Comparison of ENCODE assay signal across 1 cellular context in genomic region chr1:160193091-160193819, GRCh38.
TF ChIP-seq lines count a peak whose summit lies in the region.

No MANE protein-coding gene starts in this region.

TF ChIP-seq in HepG2, 621 proteins besides CTCF, POLR2A, EP300 and RAD21 (continued from another document and continues in another):
- TF ChIP-seq ZNF503 (CRISPR knock-in tag; IDR thresholded peaks at IDR 0.05) (no peak), ASH2L (IDR thresholded peaks at IDR 0.05; ENCODE audit: insufficient read length, low read depth, low read length) (peak; percentile 65), HES4 (CRISPR knock-in tag; IDR thresholded peaks at IDR 0.05; ENCODE audit: borderline replicate concordance) (no peak), CHD2 (IDR thresholded peaks at IDR 0.05; ENCODE audit: low read depth, low read length) (peak; percentile 48; the same call in 1 of the 2 replicates), ZNF142 (CRISPR knock-in tag; IDR thresholded peaks at IDR 0.05) (no peak), FOXO1 (CRISPR knock-in tag; IDR thresholded peaks at IDR 0.05) (no peak; the same call in 1 of the 2 replicates), MIXL1 (CRISPR knock-in tag; IDR thresholded peaks at IDR 0.05) (peak; percentile 67), SALL1 (CRISPR knock-in tag; IDR thresholded peaks at IDR 0.05) (peak; percentile 45), CENPBD1 (CRISPR knock-in tag; IDR thresholded peaks at IDR 0.05; ENCODE audit: borderline replicate concordance, low read depth) (no peak), ZBTB34 (CRISPR knock-in tag; IDR thresholded peaks at IDR 0.05) (no peak), TAF15 (IDR thresholded peaks at IDR 0.05; ENCODE audit: low read depth, low read length, poor library complexity, severe bottlenecking) (no peak), SIN3A (IDR thresholded peaks at IDR 0.05; ENCODE audit: borderline replicate concordance, low read depth, low read length) (0 out of 2 replicates have a peak, but pooled peaks have one; percentile 43), HNF4A (CRISPR knock-in tag; IDR thresholded peaks at IDR 0.05) (peak; percentile 81), SPEN (CRISPR knock-in tag; IDR thresholded peaks at IDR 0.05; ENCODE audit: low read depth) (peak; percentile 80), KLF13 (CRISPR knock-in tag; IDR thresholded peaks at IDR 0.05) (no peak), ELK4 (CRISPR knock-in tag; IDR thresholded peaks at IDR 0.05; ENCODE audit: borderline replicate concordance) (no peak), ZNF33A (CRISPR knock-in tag; IDR thresholded peaks at IDR 0.05; ENCODE audit: borderline replicate concordance) (no peak), MATR3 (CRISPR knock-in tag; IDR thresholded peaks at IDR 0.05) (no peak), RXRB (CRISPR knock-in tag; IDR thresholded peaks at IDR 0.05; ENCODE audit: borderline replicate concordance) (peak; percentile 23; the same call in 1 of the 2 replicates), ZNF563 (CRISPR knock-in tag; IDR thresholded peaks at IDR 0.05) (0 out of 2 replicates have a peak, but pooled peaks have one; percentile 38), KLF9 (CRISPR knock-in tag; IDR thresholded peaks at IDR 0.05; ENCODE audit: low read depth) (no peak), ELF4 (CRISPR knock-in tag; IDR thresholded peaks at IDR 0.05; ENCODE audit: borderline replicate concordance) (no peak), RBM22 (optimal IDR thresholded peaks at IDR 0.05; ENCODE audit: low read length) (no peak), LCORL (IDR thresholded peaks at IDR 0.05) (no peak), LCORL (CRISPR knock-in tag; IDR thresholded peaks at IDR 0.05) (peak; percentile 77), ZBTB8A (CRISPR knock-in tag; IDR thresholded peaks at IDR 0.05; ENCODE audit: borderline replicate concordance, low read depth) (no peak), ZNF775 (CRISPR knock-in tag; IDR thresholded peaks at IDR 0.05; ENCODE audit: borderline replicate concordance) (no peak), SRSF4 (IDR thresholded peaks at IDR 0.05; ENCODE audit: low read depth, low read length, poor library complexity, severe bottlenecking) (no peak), ZSCAN21 (CRISPR knock-in tag; IDR thresholded peaks at IDR 0.05; ENCODE audit: borderline replicate concordance) (no peak), CHCHD3 (CRISPR knock-in tag; IDR thresholded peaks at IDR 0.05) (no peak), SETDB1 (CRISPR knock-in tag; IDR thresholded peaks at IDR 0.05; ENCODE audit: borderline replicate concordance) (no peak), TSC22D2 (CRISPR knock-in tag; IDR thresholded peaks at IDR 0.05; ENCODE audit: borderline replicate concordance) (0 out of 2 replicates have a peak, but pooled peaks have one; percentile 21), AKNA (CRISPR knock-in tag; IDR thresholded peaks at IDR 0.05; ENCODE audit: borderline replicate concordance) (no peak)
- TF ChIP-seq, protein P1, sequence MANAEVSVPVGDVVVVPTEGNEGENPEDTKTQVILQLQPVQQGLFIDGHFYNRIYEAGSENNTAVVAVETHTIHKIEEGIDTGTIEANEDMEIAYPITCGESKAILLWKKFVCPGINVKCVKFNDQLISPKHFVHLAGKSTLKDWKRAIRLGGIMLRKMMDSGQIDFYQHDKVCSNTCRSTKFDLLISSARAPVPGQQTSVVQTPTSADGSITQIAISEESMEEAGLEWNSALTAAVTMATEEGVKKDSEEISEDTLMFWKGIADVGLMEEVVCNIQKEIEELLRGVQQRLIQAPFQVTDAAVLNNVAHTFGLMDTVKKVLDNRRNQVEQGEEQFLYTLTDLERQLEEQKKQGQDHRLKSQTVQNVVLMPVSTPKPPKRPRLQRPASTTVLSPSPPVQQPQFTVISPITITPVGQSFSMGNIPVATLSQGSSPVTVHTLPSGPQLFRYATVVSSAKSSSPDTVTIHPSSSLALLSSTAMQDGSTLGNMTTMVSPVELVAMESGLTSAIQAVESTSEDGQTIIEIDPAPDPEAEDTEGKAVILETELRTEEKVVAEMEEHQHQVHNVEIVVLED (CRISPR knock-in tag; IDR thresholded peaks at IDR 0.05; ENCODE audit: borderline replicate concordance) = no peak
- TF ChIP-seq, protein P2, sequence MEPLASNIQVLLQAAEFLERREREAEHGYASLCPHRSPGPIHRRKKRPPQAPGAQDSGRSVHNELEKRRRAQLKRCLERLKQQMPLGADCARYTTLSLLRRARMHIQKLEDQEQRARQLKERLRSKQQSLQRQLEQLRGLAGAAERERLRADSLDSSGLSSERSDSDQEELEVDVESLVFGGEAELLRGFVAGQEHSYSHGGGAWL (CRISPR knock-in tag; IDR thresholded peaks at IDR 0.05) = no peak
- TF ChIP-seq, protein P3, sequence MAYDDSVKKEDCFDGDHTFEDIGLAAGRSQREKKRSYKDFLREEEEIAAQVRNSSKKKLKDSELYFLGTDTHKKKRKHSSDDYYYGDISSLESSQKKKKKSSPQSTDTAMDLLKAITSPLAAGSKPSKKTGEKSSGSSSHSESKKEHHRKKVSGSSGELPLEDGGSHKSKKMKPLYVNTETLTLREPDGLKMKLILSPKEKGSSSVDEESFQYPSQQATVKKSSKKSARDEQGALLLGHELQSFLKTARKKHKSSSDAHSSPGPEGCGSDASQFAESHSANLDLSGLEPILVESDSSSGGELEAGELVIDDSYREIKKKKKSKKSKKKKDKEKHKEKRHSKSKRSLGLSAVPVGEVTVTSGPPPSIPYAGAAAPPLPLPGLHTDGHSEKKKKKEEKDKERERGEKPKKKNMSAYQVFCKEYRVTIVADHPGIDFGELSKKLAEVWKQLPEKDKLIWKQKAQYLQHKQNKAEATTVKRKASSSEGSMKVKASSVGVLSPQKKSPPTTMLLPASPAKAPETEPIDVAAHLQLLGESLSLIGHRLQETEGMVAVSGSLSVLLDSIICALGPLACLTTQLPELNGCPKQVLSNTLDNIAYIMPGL (CRISPR knock-in tag; IDR thresholded peaks at IDR 0.05; ENCODE audit: borderline replicate concordance in 1 of 2, low read depth in 1 of 2) = peak in 1 of 2 experiments; percentile 61; a peak in 2 of 4 replicates
- TF ChIP-seq, protein P4, sequence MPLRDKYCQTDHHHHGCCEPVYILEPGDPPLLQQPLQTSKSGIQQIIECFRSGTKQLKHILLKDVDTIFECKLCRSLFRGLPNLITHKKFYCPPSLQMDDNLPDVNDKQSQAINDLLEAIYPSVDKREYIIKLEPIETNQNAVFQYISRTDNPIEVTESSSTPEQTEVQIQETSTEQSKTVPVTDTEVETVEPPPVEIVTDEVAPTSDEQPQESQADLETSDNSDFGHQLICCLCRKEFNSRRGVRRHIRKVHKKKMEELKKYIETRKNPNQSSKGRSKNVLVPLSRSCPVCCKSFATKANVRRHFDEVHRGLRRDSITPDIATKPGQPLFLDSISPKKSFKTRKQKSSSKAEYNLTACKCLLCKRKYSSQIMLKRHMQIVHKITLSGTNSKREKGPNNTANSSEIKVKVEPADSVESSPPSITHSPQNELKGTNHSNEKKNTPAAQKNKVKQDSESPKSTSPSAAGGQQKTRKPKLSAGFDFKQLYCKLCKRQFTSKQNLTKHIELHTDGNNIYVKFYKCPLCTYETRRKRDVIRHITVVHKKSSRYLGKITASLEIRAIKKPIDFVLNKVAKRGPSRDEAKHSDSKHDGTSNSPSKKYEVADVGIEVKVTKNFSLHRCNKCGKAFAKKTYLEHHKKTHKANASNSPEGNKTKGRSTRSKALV (CRISPR knock-in tag; IDR thresholded peaks at IDR 0.05) = no peak
